16 cellular contexts compared by ENCODE assay signal in the genomic region with DNA sequence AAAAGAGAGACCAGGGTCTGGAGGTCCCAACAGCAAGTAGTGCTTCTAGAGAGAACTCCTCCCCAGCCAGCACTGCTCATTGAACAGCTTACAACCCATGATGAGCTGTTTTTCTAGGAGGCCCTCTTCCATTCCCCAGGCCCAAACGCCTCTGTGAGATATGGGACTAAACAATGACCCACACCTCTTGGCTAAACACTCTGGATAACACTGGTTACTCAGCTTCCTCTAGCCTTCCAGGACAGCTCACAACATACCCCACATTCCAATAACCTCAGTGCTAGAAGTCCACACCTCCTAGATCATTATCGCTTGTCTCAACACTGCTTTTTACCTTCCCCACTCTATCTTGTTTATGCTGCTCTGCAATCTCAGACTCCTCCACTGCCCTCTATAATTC. TPM values are rescaled to one million over a fixed set of nuclear protein-coding genes. Genes with fewer than 3 reads are reported as not detected.
DNase-seq lines count a peak whose midpoint lies in the region; TF ChIP-seq lines count a peak whose summit lies in the region.
"Had no signal": no experiment of that assay in that cellular context is flagged by ENCODE, and none has a peak within 500 bp of the region (broad histone marks: within the 10 kb centered on the region; RNA-seq: fewer than 3 reads in every experiment).

No MANE protein-coding gene starts in this region.

- peak overlapping the region; percentile 89 for H3K27ac ChIP-seq in PC-9
- no peak overlapping the region for H3K27ac ChIP-seq in endodermal cell (ENCODE audit: low read depth, low read length)
- H3K27ac ChIP-seq in parathyroid adenoma, result peak overlapping the region; percentile 54

- H3K36me3 Mint-ChIP-seq in endodermal cell (ENCODE audit: low read depth), result no peaks in the 10 kb centered on the region
- H3K36me3 Mint-ChIP-seq: natural killer cell had no signal

- H3K9ac ChIP-seq in endodermal cell (ENCODE audit: extremely low read depth, low read length, poor library complexity, severe bottlenecking) (peak overlapping the region; percentile 63), parathyroid adenoma (no peak overlapping the region)

- peak overlapping the region; percentile 59 for H3K4me2 ChIP-seq in PC-9
- no peak overlapping the region for H3K4me2 ChIP-seq in parathyroid adenoma (ENCODE audit: low read length)

- intact Hi-C loops in PC-9 (cut with micrococcal nuclease; ENCODE audit: unreplicated experiment), result loop anchor here (1.0 kb wide), 4 partner anchors 15 to 64 kb away; no protein-coding TSS in a partner anchor

- H3K4me1 Mint-ChIP-seq in endodermal cell, result peaks cover 10% of the 10 kb centered on the region
- H3K4me1 Mint-ChIP-seq: activated naive CD8-positive, alpha-beta T cell treated with anti-CD3 and anti-CD28 coated beads, Interleukin-2, amount 10 ng/mL, durations not matched to agents 7 days and 5 days; natural killer cell had no signal

- H3K4me1 ChIP-seq in PC-9 (replicated peaks; ENCODE audit: insufficient read depth), result peaks cover 40% of the 10 kb centered on the region
- H3K4me1 ChIP-seq in endodermal cell (ENCODE audit: control insufficient read depth, insufficient read depth, low read length), result peaks cover 17% of the 10 kb centered on the region
- peaks cover 6% of the 10 kb centered on the region for H3K4me1 ChIP-seq in parathyroid adenoma

- DNase-seq in ELR (ENCODE audit: low read depth) (peak; percentile 95), PC-9 (peak; percentile 68 to 91), endodermal cell (peak; percentile 64), NCI-H510A treated with DMSO at 0.1 percent for 48 hours (lab: John Stamatoyannopoulos, UW) (no peak), NCI-H446 treated with DMSO at 0.1 percent for 48 hours (lab: John Stamatoyannopoulos, UW) (no peak), NCI-H2171 (lab: John Stamatoyannopoulos, UW) (no peak), DMS 273 (lab: John Stamatoyannopoulos, UW; ENCODE audit: unreplicated experiment) (no peak)
- DNase-seq: activated CD8-positive, alpha-beta memory T cell treated with anti-CD3 and anti-CD28 coated beads for 24 hours; activated naive CD8-positive, alpha-beta T cell treated with anti-CD3 and anti-CD28 coated beads, Interleukin-2, amount 10 ng/mL, durations not matched to agents 7 days and 5 days; COR-L47; effector memory CD4-positive, alpha-beta T cell; natural killer cell; NCI-H748 treated with DMSO at 0.1 percent for 48 hours; stimulated activated CD4-positive, alpha-beta T cell treated with anti-CD3 and anti-CD28 coated beads, Interleukin-12 subunit alpha, Interleukin-12 subunit beta, amount 100 ng/mL, for 4 hours had no signal

- H3K9me3 ChIP-seq in PC-9 (ENCODE audit: insufficient read depth, low read depth) (peaks cover 4% of the 10 kb centered on the region; the same call in 1 of the 2 replicates), endodermal cell (ENCODE audit: control insufficient read depth, low read length) (no peaks in the 10 kb centered on the region), parathyroid adenoma (ENCODE audit: control insufficient read depth, low read length) (no peaks in the 10 kb centered on the region)

- no peaks in the 10 kb centered on the region for H3K36me3 ChIP-seq in PC-9 (ENCODE audit: low read depth)
- no peaks in the 10 kb centered on the region for H3K36me3 ChIP-seq in endodermal cell (ENCODE audit: control insufficient read depth, insufficient read depth, low read length)
- H3K36me3 ChIP-seq in parathyroid adenoma (ENCODE audit: control insufficient read depth, insufficient read depth, low read length), result no peaks in the 10 kb centered on the region

- TF ChIP-seq CTCF in PC-9 (conservative IDR thresholded peaks at IDR 0.05), result no peak
- no peak for TF ChIP-seq CTCF in endodermal cell (conservative IDR thresholded peaks at IDR 0.05)
- no peak for TF ChIP-seq CTCF in parathyroid adenoma (IDR thresholded peaks at IDR 0.05)

- H3F3A ChIP-seq in PC-9 (ENCODE audit: insufficient read depth, low read depth), result peaks cover 27% of the 10 kb centered on the region; the same call in 1 of the 2 replicates

- H3K4me3 Mint-ChIP-seq in endodermal cell, result no peak overlapping the region
- H3K4me3 Mint-ChIP-seq: activated naive CD8-positive, alpha-beta T cell treated with anti-CD3 and anti-CD28 coated beads, Interleukin-2, amount 10 ng/mL, durations not matched to agents 7 days and 5 days; natural killer cell; T-helper 2 cell treated with Interferon-gamma antibody and Interleukin-4, amounts not matched to agents 5 μg/mL and 100 μg/mL, for 36 hours had no signal

- H3K9me3 Mint-ChIP-seq in endodermal cell, result no peaks in the 10 kb centered on the region
- H3K9me3 Mint-ChIP-seq: activated naive CD8-positive, alpha-beta T cell treated with anti-CD3 and anti-CD28 coated beads, Interleukin-2, amount 10 ng/mL, durations not matched to agents 7 days and 5 days; natural killer cell; T-helper 2 cell treated with Interferon-gamma antibody and Interleukin-4, amounts not matched to agents 5 μg/mL and 100 μg/mL, for 36 hours had no signal

- no TSS peak for BruUV-seq in PC-9 (replicated peaks; lab: Mats Ljungman, UMichigan)

- peak overlapping the region; percentile 33; the same call in 1 of the 2 replicates for H3K4me3 ChIP-seq in PC-9
- peak overlapping the region; percentile 52 for H3K4me3 ChIP-seq in endodermal cell (ENCODE audit: low read length)
- no peak overlapping the region for H3K4me3 ChIP-seq in parathyroid adenoma (ENCODE audit: low read depth, low read length)

- POLR2A ChIA-PET in PC-9 (lab: Charles Lee; ENCODE audit: unreplicated experiment), result interaction anchor here (0.6 to 1.7 kb wide), 6 partner anchors 11 to 82 kb away, joined by 3 to 23 read pairs (median 4); a partner anchor contains a TSS

- H3K79me2 ChIP-seq in PC-9 (ENCODE audit: low read depth) (no peaks in the 10 kb centered on the region), parathyroid adenoma (no peaks in the 10 kb centered on the region)

- CTCF ChIA-PET in PC-9 (lab: Charles Lee), result interaction anchor here (0.5 to 1.6 kb wide), 4 partner anchors 16 to 104 kb away, joined by 3 to 9 read pairs (median 4); no protein-coding TSS in a partner anchor

- no peaks in the 10 kb centered on the region for H4K20me1 ChIP-seq in PC-9 (ENCODE audit: insufficient read depth)

- H3K27me3 ChIP-seq in PC-9 (ENCODE audit: insufficient read depth, low read depth), result no peaks in the 10 kb centered on the region
- H3K27me3 ChIP-seq in endodermal cell (ENCODE audit: control insufficient read depth, insufficient read depth, low read length, poor library complexity, severe bottlenecking), result no peaks in the 10 kb centered on the region
- no peaks in the 10 kb centered on the region for H3K27me3 ChIP-seq in parathyroid adenoma (ENCODE audit: control insufficient read depth, insufficient read depth, low read length)

- H2AFZ ChIP-seq in PC-9 (no peak overlapping the region), parathyroid adenoma (no peak overlapping the region)

- no peak overlapping the region for H3K27ac Mint-ChIP-seq in endodermal cell
- H3K27ac Mint-ChIP-seq: activated naive CD8-positive, alpha-beta T cell treated with anti-CD3 and anti-CD28 coated beads, Interleukin-2, amount 10 ng/mL, durations not matched to agents 7 days and 5 days; natural killer cell; T-helper 2 cell treated with Interferon-gamma antibody and Interleukin-4, amounts not matched to agents 5 μg/mL and 100 μg/mL, for 36 hours had no signal

- H3K9me2 ChIP-seq in PC-9 (ENCODE audit: insufficient read depth), result no peaks in the 10 kb centered on the region

- no peaks in the 10 kb centered on the region for H3K27me3 Mint-ChIP-seq in endodermal cell (ENCODE audit: insufficient read depth)
- H3K27me3 Mint-ChIP-seq: activated naive CD8-positive, alpha-beta T cell treated with anti-CD3 and anti-CD28 coated beads, Interleukin-2, amount 10 ng/mL, durations not matched to agents 7 days and 5 days had no signal

- 33 to 51% methylated on average over 2 of the region's 2 CpGs for WGBS in endodermal cell (ENCODE audit: insufficient coverage in 1 of 2, insufficient read length in 1 of 2), 2 experiments

RNA-seq across cellular contexts. Expression of a gene that starts 35.4 kb away (rescaled TPM):
- total RNA-seq in PC-9 (2021), result 51.7 and 105 TPM in 2 replicates
- 10 to 100 TPM; 57.0 to 68.5 TPM for total RNA-seq in endodermal cell
- 68.7 TPM for polyA plus RNA-seq in endodermal cell (2013, experiment 1 of 2)
- 70.6 TPM for polyA plus RNA-seq in endodermal cell (2013, experiment 2 of 2)

Comparison
In these comparisons a context has a peak if more than half of its experiments do, and no peak if none do; other contexts are left out.
1. DNase-seq: peak in ELR (single experiment), PC-9 (2 of 2) and endodermal cell (single experiment); none in NCI-H510A treated with DMSO at 0.1 percent for 48 hours (single experiment), NCI-H446 treated with DMSO at 0.1 percent for 48 hours (single experiment), NCI-H2171 (single experiment) and DMS 273 (single experiment).